ENCODE assay signal across 8 cellular contexts in the genomic region with DNA sequence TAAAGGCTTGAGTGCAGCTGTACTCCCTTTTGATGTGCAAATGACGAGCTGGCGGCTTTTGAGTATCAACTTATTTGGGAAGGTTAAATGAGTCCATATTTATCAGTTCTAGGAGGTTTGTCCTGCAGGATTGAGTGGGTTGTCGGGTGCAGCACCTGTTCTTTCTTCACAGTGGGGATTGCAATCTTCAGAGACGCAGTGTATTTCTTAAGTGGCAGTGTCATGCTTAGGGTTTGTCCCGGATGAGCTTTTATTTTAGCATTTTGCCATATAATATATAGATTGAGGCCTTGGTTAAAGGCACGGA. TPM values are rescaled to one million over a fixed set of nuclear protein-coding genes. Genes with fewer than 3 reads are reported as not detected.
DNase-seq lines count a peak whose midpoint lies in the region; ATAC-seq and TF ChIP-seq lines count a peak whose summit lies in the region.

No MANE protein-coding gene starts in this region.

- no peak overlapping the region for H3K27ac ChIP-seq in neutrophil

- H3K9me3 ChIP-seq in NT2/D1 (ENCODE audit: insufficient read depth, low read length) (no peaks in the 10 kb centered on the region), endocrine pancreas (ENCODE audit: control insufficient read depth, low read length) (no peaks in the 10 kb centered on the region), neutrophil (no peaks in the 10 kb centered on the region)

- H3K4me1 ChIP-seq in NT2/D1 (ENCODE audit: insufficient read depth, insufficient read length) (no peaks in the 10 kb centered on the region), endocrine pancreas (ENCODE audit: control insufficient read depth, insufficient read depth, low read length) (peaks cover 11% of the 10 kb centered on the region), neutrophil (ENCODE audit: control insufficient read depth in 1 of 2, insufficient read depth in 1 of 2, low read depth in 1 of 2, low read length in 1 of 2) (peaks cover 8 to 22% of the 10 kb centered on the region in 2 experiments)

- TF ChIP-seq CTCF in neutrophil (IDR thresholded peaks at IDR 0.05) (no peak), GM13977 (IDR thresholded peaks at IDR 0.05; ENCODE audit: extremely low read depth, insufficient read depth, missing control alignments) (no peak), omental fat pad (IDR thresholded peaks at IDR 0.05) (no peak)

- H3K27me3 ChIP-seq in NT2/D1 (ENCODE audit: insufficient read depth, insufficient read length): no peaks in the 10 kb centered on the region
- H3K27me3 ChIP-seq in endocrine pancreas (ENCODE audit: control insufficient read depth, insufficient read depth, low read length): no peaks in the 10 kb centered on the region
- peaks cover 26% of the 10 kb centered on the region for H3K27me3 ChIP-seq in neutrophil

- H3K36me3 ChIP-seq in NT2/D1 (ENCODE audit: insufficient read depth, insufficient read length, low read length) (no peaks in the 10 kb centered on the region), endocrine pancreas (ENCODE audit: control insufficient read depth, insufficient read depth, low read length) (no peaks in the 10 kb centered on the region), neutrophil (no peaks in the 10 kb centered on the region)

- peak overlapping the region; percentile 77 for H3K4me3 ChIP-seq in NT2/D1 (ENCODE audit: insufficient read length, low read depth)
- H3K4me3 ChIP-seq in endocrine pancreas (ENCODE audit: control insufficient read depth, insufficient read depth, low read length): peak overlapping the region; percentile 74
- peak overlapping the region; percentile 67 to 73 for H3K4me3 ChIP-seq in neutrophil (ENCODE audit: low read depth in 1 of 2, low read length in 1 of 2)

- in situ Hi-C loops in Caki2 (cut with HindIII; ENCODE audit: low pct_unique_long_range_greater_than_20kb, low sequenced_read_pairs) (no loop called here), GM13977 (cut with MboI; ENCODE audit: low pct_unique_long_range_greater_than_20kb, low sequenced_read_pairs, unreplicated experiment) (loop anchor here (25.0 kb wide), 3 partner anchors 424 to 549 kb away; a partner anchor contains a TSS)

- DNase-seq in Caki2 (ENCODE audit: low read depth) (peak; percentile 26), NT2/D1 (ENCODE audit: low read depth, low spot score) (no peak), A172 (ENCODE audit: low spot score) (no peak), GM13977 (ENCODE audit: low spot score) (no peak), omental fat pad (ENCODE audit: low spot score) (no peak), UCSD-AML1 (lab: John Stamatoyannopoulos, UW; ENCODE audit: unreplicated experiment) (no peak)

- H3K9ac ChIP-seq in NT2/D1 (ENCODE audit: insufficient read length, low read depth) (peak overlapping the region; percentile 89), endocrine pancreas (ENCODE audit: control insufficient read depth, insufficient read depth, low read length) (peak overlapping the region; percentile 79)

- no peak for ATAC-seq in omental fat pad (ENCODE audit: low FRiP score)

RNA-seq across cellular contexts. Expression of a gene that starts 1.2 kb away (rescaled TPM):
- total RNA-seq in Caki2 (2014; rRNA removed; shearing (Covaris generic); ENCODE audit: low replicate concordance): 29.6 and 54.9 TPM in 2 replicates
- 26.7 and 27.6 TPM in 2 replicates for total RNA-seq in A172 (2014; rRNA removed; shearing (Covaris generic))
- total RNA-seq in omental fat pad: 10 to 100 TPM; 14.9 to 35.8 (median 22.2) TPM
